In the genomic region with DNA sequence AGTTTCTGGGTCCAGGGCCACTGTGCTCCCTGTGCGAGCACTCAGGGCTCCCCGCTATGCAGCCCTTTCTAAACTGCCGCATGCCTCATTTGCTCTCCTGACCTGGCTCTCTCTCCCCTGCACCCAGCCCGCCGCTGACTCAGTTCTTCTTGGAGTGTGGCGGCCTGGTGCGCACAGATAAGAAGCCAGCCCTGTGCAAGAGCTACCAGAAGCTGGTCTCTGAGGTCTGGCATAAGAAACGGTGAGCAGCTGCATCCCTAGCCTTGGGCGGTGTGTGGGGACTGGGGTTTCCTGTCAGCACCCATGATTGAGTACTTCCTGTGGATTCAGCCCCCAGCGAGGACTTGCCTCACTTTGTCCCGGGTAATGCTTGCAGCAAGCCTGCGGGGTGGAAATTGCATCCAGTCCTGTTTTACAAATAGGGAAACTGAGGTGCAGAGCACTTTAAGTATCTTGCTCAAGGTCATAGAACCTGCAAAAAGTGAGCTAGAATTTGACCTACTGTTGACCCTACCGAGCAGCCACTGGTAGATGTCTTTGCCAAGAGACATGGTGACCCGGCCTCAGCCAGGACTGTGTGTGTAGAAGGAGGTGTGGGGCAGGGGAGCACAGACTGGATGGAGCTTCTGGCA, we compare ENCODE assay signal across 8 cellular contexts. TPM values are rescaled to one million over a fixed set of nuclear protein-coding genes. Genes with fewer than 3 reads are reported as not detected.
DNase-seq lines count a peak whose midpoint lies in the region; ATAC-seq and TF ChIP-seq lines count a peak whose summit lies in the region.

No MANE protein-coding gene starts in this region.

- no peak overlapping the region for H3K4me3 ChIP-seq in coronary artery
- H3K4me3 ChIP-seq in aorta (ENCODE audit: low read length in 2 of 2) = no peak overlapping the region

- intact Hi-C loops in aorta (cut with DNase I) = no loop called here

- H3K27ac ChIP-seq in coronary artery (no peak overlapping the region), aorta (ENCODE audit: low read depth in 1 of 2, low read length in 2 of 2) (no peak overlapping the region)

- no peaks in the 10 kb centered on the region for H3K4me1 ChIP-seq in aorta (ENCODE audit: control insufficient read depth in 1 of 2, insufficient read depth in 2 of 2, low read length in 2 of 2)

- no peaks in the 10 kb centered on the region for H3K9me3 ChIP-seq in aorta (ENCODE audit: control insufficient read depth, low read length)

- DNase-seq in HUDEP-2 (lab: John Stamatoyannopoulos, UW; ENCODE audit: unreplicated experiment in 76 of 76) = peak in 75 of 76 experiments; percentile 52 to 99 (median 93)
- peak; percentile 95 for DNase-seq in UCSD-AML1 (lab: John Stamatoyannopoulos, UW; ENCODE audit: unreplicated experiment)
- DNase-seq in central memory CD4-positive, alpha-beta T cell = peak; percentile 77
- DNase-seq in stimulated activated CD8-positive, alpha-beta memory T cell treated with anti-CD3 and anti-CD28 coated beads, Interleukin-12 subunit alpha, Interleukin-12 subunit beta, amount 100 ng/mL, for 24 hours (ENCODE audit: extremely low read depth) = peak; percentile 56
- no peak for DNase-seq in NCI-H187 (lab: John Stamatoyannopoulos, UW)
- DNase-seq in coronary artery (ENCODE audit: low spot score) = no peak
- no peak for DNase-seq in aorta

- no peak for TF ChIP-seq CTCF in coronary artery (IDR thresholded peaks at IDR 0.05)

- no peak for ATAC-seq in aorta (ENCODE audit: low FRiP score)
- ATAC-seq in HG03342 (IDR thresholded peaks at IDR 0.05; ENCODE audit: unreplicated experiment) = no peak

- H3K27me3 ChIP-seq in aorta (ENCODE audit: control insufficient read depth in 1 of 2, insufficient read depth in 2 of 2, low read length in 1 of 2) = no peaks in the 10 kb centered on the region

- peaks cover 0 to 8% of the 10 kb centered on the region in 2 donors for H3K36me3 ChIP-seq in aorta (ENCODE audit: control insufficient read depth in 1 of 2, insufficient read depth in 2 of 2, low read length in 1 of 2)

- WGBS in aorta, 2 donors = 60 to 66% methylated on average over 14 of the region's 14 CpGs

RNA-seq across cellular contexts. Expression of a gene that starts 27.9 kb away (rescaled TPM):
- 10 to 100 TPM; 36.4 to 54.2 TPM for total RNA-seq in aorta
- polyA plus RNA-seq in aorta = 100 to 1,000 TPM in 1 of 2 donors, 10 to 100 TPM in 1; 15.9 to 108 TPM

RNA-seq across cellular contexts. Expression of a gene that starts 28.1 kb away (rescaled TPM):
- total RNA-seq in aorta = 10 to 100 TPM; 33.8 to 38.1 TPM
- 10 to 100 TPM; 67.5 to 93.0 TPM for polyA plus RNA-seq in aorta

RNA-seq across cellular contexts. Expression of a gene that starts 39.2 kb away (rescaled TPM):
- total RNA-seq in aorta = 10 to 100 TPM; 27.1 to 29.0 TPM
- 10 to 100 TPM; 25.2 to 25.7 TPM for polyA plus RNA-seq in aorta

Comparison
In these comparisons a context has a peak if more than half of its experiments do, and no peak if none do; other contexts are left out.
1. DNase-seq: peak in HUDEP-2 (75 of 76), UCSD-AML1 (single experiment), central memory CD4-positive, alpha-beta T cell (single experiment) and stimulated activated CD8-positive, alpha-beta memory T cell treated with anti-CD3 and anti-CD28 coated beads, Interleukin-12 subunit alpha, Interleukin-12 subunit beta, amount 100 ng/mL, for 24 hours (single experiment); none in NCI-H187 (0 of 2), coronary artery (single experiment) and aorta (0 of 2).